ENCODE assay signal across 8 cellular contexts in genomic region chr11:70397983-70398833, GRCh38. TPM values are rescaled to one million over a fixed set of nuclear protein-coding genes. Genes with fewer than 3 reads are reported as not detected.
DNase-seq lines count a peak whose midpoint lies in the region; ATAC-seq and TF ChIP-seq lines count a peak whose summit lies in the region.

Gene CTTN, plus strand, starts transcription at chr11:70398529. Its CDS starts 8,769 bp downstream, at chr11:70407298.

- H3K4me3 ChIP-seq in adipocyte (ENCODE audit: low read length) (peak within 1 kb of the TSS; percentile 86), thyroid gland (replicated peaks in 1 of 3) (peak within 1 kb of the TSS; percentile 93 to 97 (median 95))

- peak; percentile 78 for DNase-seq in CD14-positive monocyte (ENCODE audit: low spot score)
- peak; percentile 71 for DNase-seq in NCI-H128 (lab: John Stamatoyannopoulos, UW; ENCODE audit: unreplicated experiment)
- DNase-seq in T follicular helper cell (ENCODE audit: low read depth), result peak; percentile 37
- DNase-seq in adipocyte (ENCODE audit: low read depth), result peak; percentile 95
- DNase-seq in Right ventricle myocardium inferior (ENCODE audit: missing footprints), result peak; percentile 90
- DNase-seq in osteocyte (ENCODE audit: extremely low spot score, unreplicated experiment), result peak; percentile 94
- DNase-seq in thyroid gland, result peak; percentile 77 to 80

- H3K27me3 Mint-ChIP-seq in CD14-positive monocyte (ENCODE audit: low read depth in 3 of 3) (peaks cover 90 to 98% (median 93%) of the 10 kb centered on the region in 3 donors), osteocyte (ENCODE audit: unreplicated experiment) (no peaks in the 10 kb centered on the region)

- H3K9me3 Mint-ChIP-seq in CD14-positive monocyte (peaks cover 3 to 34% (median 14%) of the 10 kb centered on the region in 7 donors), osteocyte (ENCODE audit: unreplicated experiment) (no peaks in the 10 kb centered on the region)

- ATAC-seq in GM21576 (IDR thresholded peaks at IDR 0.05; ENCODE audit: unreplicated experiment) (peak; percentile 44), Right ventricle myocardium inferior (peak; percentile 90)

- no peaks in the 10 kb centered on the region for H3K36me3 ChIP-seq in adipocyte (ENCODE audit: control insufficient read depth, insufficient read depth, low read length, severe bottlenecking)
- H3K36me3 ChIP-seq in thyroid gland, result no peaks in the 10 kb centered on the region

- H3K27ac Mint-ChIP-seq in CD14-positive monocyte (peak within 1 kb of the TSS in 5 of 7 donors; percentile 36 to 77 (median 53)), osteocyte (ENCODE audit: unreplicated experiment) (peak within 1 kb of the TSS; percentile 93)

- 0% methylated on average over 6 to 16 of the region's 93 CpGs for WGBS in thyroid gland, 2 donors

- H3K9ac ChIP-seq in adipocyte (ENCODE audit: low read length), result peak within 1 kb of the TSS; percentile 94

- H3K4me1 Mint-ChIP-seq in CD14-positive monocyte, result peaks cover 31% of the 10 kb centered on the region
- peaks cover 26% of the 10 kb centered on the region for H3K4me1 Mint-ChIP-seq in osteocyte (ENCODE audit: unreplicated experiment)

- peak in 1 of 2 donors; percentile 73 for TF ChIP-seq POLR2A in thyroid gland (IDR thresholded peaks at IDR 0.05)

- H3K4me3 Mint-ChIP-seq in CD14-positive monocyte (peak within 1 kb of the TSS; percentile 27 to 97), osteocyte (ENCODE audit: unreplicated experiment) (peak within 1 kb of the TSS; percentile 92)

- H3K4me1 ChIP-seq in adipocyte (ENCODE audit: control insufficient read depth, insufficient read depth, low read length) (peaks cover 46% of the 10 kb centered on the region), thyroid gland (peaks cover 20 to 26% of the 10 kb centered on the region in 2 donors)

- peak within 1 kb of the TSS; percentile 36 to 87 (median 68) for H3K27ac ChIP-seq in thyroid gland

- TF ChIP-seq CTCF in CD14-positive monocyte (IDR thresholded peaks at IDR 0.05) (no peak), osteocyte (IDR thresholded peaks at IDR 0.05) (no peak), thyroid gland (IDR thresholded peaks at IDR 0.05) (no peak)

- intact Hi-C loops in CD14-positive monocyte (cut with micrococcal nuclease), result no loop called here
- intact Hi-C loops in Right ventricle myocardium inferior (cut with DNase I), result loop anchor here (5.0 kb wide), 1 partner anchor 66 kb away; no protein-coding TSS in a partner anchor
- intact Hi-C loops in thyroid gland (cut with DNase I), result loop anchor here (5.0 kb wide), 1 partner anchor 121 kb away; no protein-coding TSS in a partner anchor

- H3K36me3 Mint-ChIP-seq in CD14-positive monocyte (peaks cover 0 to 9% of the 10 kb centered on the region in 2 donors), osteocyte (ENCODE audit: unreplicated experiment) (peaks cover 3% of the 10 kb centered on the region)

- H3K9me3 ChIP-seq in adipocyte (ENCODE audit: control insufficient read depth, low read length) (no peaks in the 10 kb centered on the region), thyroid gland (no peaks in the 10 kb centered on the region)

- H3K27me3 ChIP-seq in adipocyte (replicated peaks; ENCODE audit: control insufficient read depth, insufficient read depth, low read length) (no peaks in the 10 kb centered on the region), thyroid gland (no peaks in the 10 kb centered on the region)

RNA-seq across cellular contexts. Expression of gene CTTN, which starts in this region (rescaled TPM):
- under 1 TPM in 1 of 2 donors, not detected in 1; 0.11 TPM for polyA plus RNA-seq in CD14-positive monocyte
- 166 TPM for total RNA-seq in Right ventricle myocardium inferior
- total RNA-seq in osteocyte, result 296 and 313 TPM in 2 replicates
- total RNA-seq in thyroid gland, result 100 to 1,000 TPM; 229 to 418 (median 295) TPM

Comparison
In these comparisons a context has a peak if more than half of its experiments do, and no peak if none do; other contexts are left out.
1. Peak in every context shown above with its lines: DNase-seq, ATAC-seq, H3K4me3 ChIP-seq and H3K27ac ChIP-seq.
2. Peak in DNase-seq in CD14-positive monocyte; RNA of the gene not detected or under 1 TPM.
3. DNase-seq: peak in every context shown above with its lines; median percentile 95 in adipocyte; 94 in osteocyte; 90 in Right ventricle myocardium inferior; 78 in thyroid gland; 78 in CD14-positive monocyte; 71 in NCI-H128; 37 in T follicular helper cell.
4. intact Hi-C loops: an anchor here in Right ventricle myocardium inferior (5.0 kb wide) and thyroid gland (5.0 kb wide); none called in CD14-positive monocyte.